8 cellular contexts compared by ENCODE assay signal in genomic region chr3:38039101-38039898, GRCh38. TPM values are rescaled to one million over a fixed set of nuclear protein-coding genes. Genes with fewer than 3 reads are reported as not detected.
A peak's percentile ranks its signal among the peaks of the same experiment; 100 is the strongest.
DNase-seq lines count a peak whose midpoint lies in the region; ATAC-seq and TF ChIP-seq lines count a peak whose summit lies in the region.

TSS of gene DLEC1 (plus strand) at chr3:38039208. CDS start at chr3:38039226, 18 bp downstream.

- H3K4me3 Mint-ChIP-seq in activated naive CD4-positive, alpha-beta T cell treated with anti-CD3 and anti-CD28 coated beads, Interleukin-2, amount 50 U/mL, for 24 hours: peak within 1 kb of the TSS; percentile 79

- peaks cover 2% of the 10 kb centered on the region for H3K36me3 Mint-ChIP-seq in activated naive CD4-positive, alpha-beta T cell treated with anti-CD3 and anti-CD28 coated beads, Interleukin-2, amount 50 U/mL, for 24 hours

- H3K4me3 ChIP-seq in Peyer's patch: peak within 1 kb of the TSS; percentile 49 to 60 (median 52)
- H3K4me3 ChIP-seq in hepatocyte: peak within 1 kb of the TSS; percentile 21
- H3K4me3 ChIP-seq in skin epidermis: peak within 1 kb of the TSS; percentile 23 to 51 (median 34)

- no peaks in the 10 kb centered on the region for H3K27me3 ChIP-seq in Peyer's patch
- H3K27me3 ChIP-seq in hepatocyte: peaks cover 4% of the 10 kb centered on the region

- peak within 1 kb of the TSS; percentile 87 for H2AFZ ChIP-seq in hepatocyte

- no peak for TF ChIP-seq POLR2A in Peyer's patch (IDR thresholded peaks at IDR 0.05)

- 5% methylated on average over 65 of the region's 67 CpGs for WGBS in hepatocyte (ENCODE audit: low lambda C conversion rate, missing lambda C conversion rate)

- H3K9me3 ChIP-seq in Peyer's patch: no peaks in the 10 kb centered on the region
- H3K9me3 ChIP-seq in hepatocyte (ENCODE audit: low read depth): no peaks in the 10 kb centered on the region

- DNase-seq in Peyer's patch (peak; percentile 74 to 95 (median 83)), hepatocyte (ENCODE audit: low spot score) (peak; percentile 77), NAMALWA (ENCODE audit: low spot score) (no peak), NCI-H526 treated with DMSO at 0.1 percent for 48 hours (lab: John Stamatoyannopoulos, UW) (no peak)

- H3K36me3 ChIP-seq in Peyer's patch (no peaks in the 10 kb centered on the region), hepatocyte (replicated peaks; ENCODE audit: insufficient read depth, low read depth) (no peaks in the 10 kb centered on the region)

- peaks cover 29% of the 10 kb centered on the region for H3K4me1 Mint-ChIP-seq in activated naive CD4-positive, alpha-beta T cell treated with anti-CD3 and anti-CD28 coated beads, Interleukin-2, amount 50 U/mL, for 24 hours

- H3K79me2 ChIP-seq in hepatocyte: no peaks in the 10 kb centered on the region

- H3K4me2 ChIP-seq in hepatocyte: peak within 1 kb of the TSS; percentile 95

- peak; percentile 87 for ATAC-seq in GM18511 (IDR thresholded peaks at IDR 0.05; ENCODE audit: unreplicated experiment)
- peak; percentile 76 for ATAC-seq in HG02840 (IDR thresholded peaks at IDR 0.05; ENCODE audit: low FRiP score, unreplicated experiment)

- H4K20me1 ChIP-seq in hepatocyte (ENCODE audit: insufficient read depth, poor library complexity, severe bottlenecking): no peaks in the 10 kb centered on the region

- H3K27ac ChIP-seq in Peyer's patch (peak within 1 kb of the TSS; percentile 32 to 62 (median 60)), hepatocyte (no peak within 1 kb of the TSS), skin epidermis (peak within 1 kb of the TSS in 12 of 21 experiments; percentile 1 to 77 (median 40))

- peak within 1 kb of the TSS; percentile 60 for H3K27ac Mint-ChIP-seq in activated naive CD4-positive, alpha-beta T cell treated with anti-CD3 and anti-CD28 coated beads, Interleukin-2, amount 50 U/mL, for 24 hours

- H3K4me1 ChIP-seq in Peyer's patch (peaks cover 0 to 16% (median 3%) of the 10 kb centered on the region in 4 donors), hepatocyte (ENCODE audit: insufficient read depth) (peaks cover 9% of the 10 kb centered on the region)

- TF ChIP-seq CTCF in Peyer's patch (IDR thresholded peaks at IDR 0.05) (no peak), hepatocyte (IDR thresholded peaks at IDR 0.05; ENCODE audit: poor library complexity) (no peak)

- H3K27me3 Mint-ChIP-seq in activated naive CD4-positive, alpha-beta T cell treated with anti-CD3 and anti-CD28 coated beads, Interleukin-2, amount 50 U/mL, for 24 hours: no peaks in the 10 kb centered on the region

- H3K9me2 ChIP-seq in hepatocyte (replicated peaks; ENCODE audit: insufficient read depth): no peaks in the 10 kb centered on the region

- peaks cover 7% of the 10 kb centered on the region for H3K9me3 Mint-ChIP-seq in activated naive CD4-positive, alpha-beta T cell treated with anti-CD3 and anti-CD28 coated beads, Interleukin-2, amount 50 U/mL, for 24 hours

RNA-seq across cellular contexts. Expression of gene DLEC1, which starts in this region (rescaled TPM):
- total RNA-seq in Peyer's patch (1 to 10 TPM in 1 of 4 donors, under 1 TPM in 3; 0.18 to 2.2 (median 0.75) TPM), hepatocyte (0.23 and 0.68 TPM in 2 replicates)
- polyA plus RNA-seq in hepatocyte: 1.5 and 1.6 TPM in 2 replicates

Comparison
In these comparisons a context has a peak if more than half of its experiments do, and no peak if none do; other contexts are left out.
1. DNase-seq: peak in Peyer's patch (3 of 3) and hepatocyte (single experiment); none in NAMALWA (single experiment) and NCI-H526 treated with DMSO at 0.1 percent for 48 hours (single experiment).
2. Peak in every context shown above with its lines, with median percentiles within 50 percentile points of each other: H3K4me3 ChIP-seq.